ENCODE assay signal across 8 cellular contexts in the genomic region with DNA sequence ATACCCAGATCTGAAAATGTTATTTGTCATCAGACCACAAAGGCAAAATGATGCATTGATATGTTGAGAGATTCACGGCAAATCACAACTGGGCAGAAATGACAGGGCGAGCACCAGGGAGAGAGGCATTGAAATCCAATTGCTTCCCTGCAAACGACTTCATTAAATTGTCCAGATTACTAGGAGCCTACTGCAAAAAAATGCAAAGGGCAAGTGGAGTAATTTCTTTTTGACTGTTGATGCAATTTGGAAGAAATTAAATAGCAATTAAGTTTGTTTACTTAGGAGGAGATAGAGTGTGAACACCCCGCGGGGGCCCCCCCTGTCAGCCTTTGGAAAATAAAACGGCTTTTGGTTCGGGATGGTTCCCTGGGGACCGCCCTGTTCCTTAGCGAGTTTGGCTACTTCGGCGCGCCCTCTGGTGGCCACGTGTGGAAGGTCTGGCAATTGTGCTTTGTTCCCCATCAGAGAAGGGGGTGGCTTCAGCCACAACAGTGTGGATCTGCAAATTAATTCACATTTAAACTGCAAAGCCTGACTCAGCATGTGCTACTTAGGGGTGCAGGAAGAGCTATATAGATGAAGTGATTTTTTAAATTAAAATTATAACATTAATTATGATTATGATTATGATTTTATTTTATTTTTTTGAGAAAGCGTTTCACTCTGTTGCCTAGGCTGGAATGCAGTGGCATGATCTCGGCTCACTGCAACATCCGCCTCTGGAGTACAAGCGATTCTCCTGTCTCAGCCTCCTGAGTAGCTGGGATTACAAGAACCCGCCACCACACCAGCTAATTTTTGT. TPM values are rescaled to one million over a fixed set of nuclear protein-coding genes. Genes with fewer than 3 reads are reported as not detected.
DNase-seq lines count a peak whose midpoint lies in the region; ATAC-seq lines count a peak whose summit lies in the region.

No MANE protein-coding gene starts in this region.

- no peak overlapping the region for H2BK15ac ChIP-seq in mesendoderm (replicated peaks; ENCODE audit: low read depth)

- H3K36me3 Mint-ChIP-seq in activated CD8-positive, alpha-beta T cell treated with anti-CD3 and anti-CD28 coated beads, Interleukin-2, amount 10 ng/mL, durations not matched to agents 7 days and 5 days (ENCODE audit: low read depth), result no peaks in the 10 kb centered on the region

- H3K18ac ChIP-seq in mesendoderm (ENCODE audit: low read length), result no peak overlapping the region

- H3K36me3 ChIP-seq in mesendoderm (ENCODE audit: control insufficient read depth, insufficient read depth, low read length), result no peaks in the 10 kb centered on the region

- no peak overlapping the region for H2BK5ac ChIP-seq in mesendoderm (ENCODE audit: low read length)

- no peak overlapping the region for H4K8ac ChIP-seq in mesendoderm (ENCODE audit: low read depth, low read length)

- H3K4me1 Mint-ChIP-seq in activated CD8-positive, alpha-beta T cell treated with anti-CD3 and anti-CD28 coated beads, Interleukin-2, amount 10 ng/mL, durations not matched to agents 7 days and 5 days (ENCODE audit: low read depth), result peaks cover 6% of the 10 kb centered on the region

- peak overlapping the region; percentile 52 for H3K4me3 Mint-ChIP-seq in activated CD8-positive, alpha-beta T cell treated with anti-CD3 and anti-CD28 coated beads, Interleukin-2, amount 10 ng/mL, durations not matched to agents 7 days and 5 days

- POLR2A ChIA-PET in activated CD8-positive, alpha-beta T cell treated with anti-CD3 and anti-CD28 coated beads, Interleukin-2, amount 10 ng/mL, durations not matched to agents 7 days and 5 days (lab: Charles Lee), result interaction anchor here (1.0 kb wide), 1 partner anchor 168 kb away, joined by 3 read pairs; the partner anchor contains the start of gene ARL6IP1

- no peak overlapping the region for H2AK5ac ChIP-seq in mesendoderm (ENCODE audit: low read length)

- no peaks in the 10 kb centered on the region for H3K4me1 ChIP-seq in mesendoderm (ENCODE audit: control insufficient read depth, low read depth, low read length)

- WGBS in mesendoderm (ENCODE audit: extremely low coverage, insufficient coverage, low lambda C conversion rate), result no CpG with 5 or more reads among the region's 18 CpGs

- H3K27ac Mint-ChIP-seq in activated CD8-positive, alpha-beta T cell treated with anti-CD3 and anti-CD28 coated beads, Interleukin-2, amount 10 ng/mL, durations not matched to agents 7 days and 5 days, result no peak overlapping the region

- no peaks in the 10 kb centered on the region for H3K9me3 Mint-ChIP-seq in activated CD8-positive, alpha-beta T cell treated with anti-CD3 and anti-CD28 coated beads, Interleukin-2, amount 10 ng/mL, durations not matched to agents 7 days and 5 days (ENCODE audit: insufficient read depth)

- DNase-seq in C1 segment of cervical spinal cord (lab: John Stamatoyannopoulos, UW) (peak; percentile 11 to 86 (median 69)), NCI-H748 (lab: John Stamatoyannopoulos, UW; ENCODE audit: unreplicated experiment) (peak; percentile 80), mesendoderm (peak; percentile 78)
- DNase-seq in activated CD8-positive, alpha-beta T cell treated with anti-CD3 and anti-CD28 coated beads, Interleukin-2, amount 10 ng/mL, durations not matched to agents 7 days and 5 days, result peak; percentile 86
- peak; percentile 70 for DNase-seq in effector CD8-positive, alpha-beta T cell (lab: John Stamatoyannopoulos, UW)
- DNase-seq in stimulated activated CD8-positive, alpha-beta memory T cell treated with anti-CD3 and anti-CD28 coated beads, Interleukin-12 subunit alpha, Interleukin-12 subunit beta, amount 100 ng/mL, for 24 hours (ENCODE audit: extremely low read depth), result peak; percentile 36

- H3K4ac ChIP-seq in mesendoderm (ENCODE audit: low read depth, low read length), result no peak overlapping the region

- H3K9ac ChIP-seq in mesendoderm (ENCODE audit: low read length), result no peak overlapping the region

- no peak overlapping the region for H2BK120ac ChIP-seq in mesendoderm (ENCODE audit: low read depth, low read length)

- no peaks in the 10 kb centered on the region for H3K79me2 ChIP-seq in mesendoderm (ENCODE audit: control insufficient read depth, insufficient read depth, low read length)

- H3K79me1 ChIP-seq in mesendoderm (ENCODE audit: low read length), result no peaks in the 10 kb centered on the region

- no peak overlapping the region for H3K23ac ChIP-seq in mesendoderm (ENCODE audit: low read length)

- no peak overlapping the region for H4K5ac ChIP-seq in mesendoderm (ENCODE audit: low read length)

- H3K4me2 ChIP-seq in mesendoderm (ENCODE audit: low read length), result no peak overlapping the region

- no peak overlapping the region for H3K27ac ChIP-seq in mesendoderm (ENCODE audit: low read depth, low read length)

- H3K56ac ChIP-seq in mesendoderm (ENCODE audit: low read length), result no peak overlapping the region

- peaks cover 7% of the 10 kb centered on the region for H3K27me3 Mint-ChIP-seq in activated CD8-positive, alpha-beta T cell treated with anti-CD3 and anti-CD28 coated beads, Interleukin-2, amount 10 ng/mL, durations not matched to agents 7 days and 5 days (ENCODE audit: low read depth)

- no peak overlapping the region for H3K4me3 ChIP-seq in mesendoderm (ENCODE audit: low read length)

- CTCF ChIA-PET in activated CD8-positive, alpha-beta T cell treated with anti-CD3 and anti-CD28 coated beads, Interleukin-2, amount 10 ng/mL, durations not matched to agents 7 days and 5 days (lab: Charles Lee), result interaction anchor here (0.5 to 2.1 kb wide), 9 partner anchors 8 to 168 kb away, joined by 3 to 13 read pairs (median 4); partner anchors contain the start of genes ARL6IP1 and TMC7

- ATAC-seq in HG02642 (IDR thresholded peaks at IDR 0.05; ENCODE audit: poor library complexity, unreplicated experiment) (peak; percentile 48), HG02678 (IDR thresholded peaks at IDR 0.05; ENCODE audit: unreplicated experiment) (no peak)
- peak; percentile 96 for ATAC-seq in activated CD8-positive, alpha-beta T cell treated with anti-CD3 and anti-CD28 coated beads, Interleukin-2, amount 10 ng/mL, durations not matched to agents 7 days and 5 days

- no peaks in the 10 kb centered on the region for H3K27me3 ChIP-seq in mesendoderm (ENCODE audit: insufficient read depth, low read length, poor library complexity)

RNA-seq across cellular contexts. Expression of gene TMC7, which starts 14.5 kb away (rescaled TPM):
- total RNA-seq in activated CD8-positive, alpha-beta T cell treated with anti-CD3 and anti-CD28 coated beads, Interleukin-2, amount 10 ng/mL, durations not matched to agents 7 days and 5 days, result not detected
- 1.4 TPM for polyA plus RNA-seq in mesendoderm (2013, experiment 1 of 2)
- polyA plus RNA-seq in mesendoderm (2013, experiment 2 of 2), result 1.5 TPM

RNA-seq across cellular contexts. Expression of gene SMG1, which starts 43.0 kb away (rescaled TPM):
- total RNA-seq in activated CD8-positive, alpha-beta T cell treated with anti-CD3 and anti-CD28 coated beads, Interleukin-2, amount 10 ng/mL, durations not matched to agents 7 days and 5 days, result 100 to 1,000 TPM; 123 to 127 TPM
- polyA plus RNA-seq in mesendoderm (2013, experiment 1 of 2), result 13.0 TPM
- polyA plus RNA-seq in mesendoderm (2013, experiment 2 of 2), result 12.7 TPM

Comparison
In these comparisons a context has a peak if more than half of its experiments do, and no peak if none do; other contexts are left out.
1. DNase-seq: peak in every context shown above with its lines; median percentile 86 in activated CD8-positive, alpha-beta T cell treated with anti-CD3 and anti-CD28 coated beads, Interleukin-2, amount 10 ng/mL, durations not matched to agents 7 days and 5 days; 80 in NCI-H748; 78 in mesendoderm; 70 in effector CD8-positive, alpha-beta T cell; 69 in C1 segment of cervical spinal cord; 36 in stimulated activated CD8-positive, alpha-beta memory T cell treated with anti-CD3 and anti-CD28 coated beads, Interleukin-12 subunit alpha, Interleukin-12 subunit beta, amount 100 ng/mL, for 24 hours.